ENCODE assay signal across 1 cellular context in the genomic region with DNA sequence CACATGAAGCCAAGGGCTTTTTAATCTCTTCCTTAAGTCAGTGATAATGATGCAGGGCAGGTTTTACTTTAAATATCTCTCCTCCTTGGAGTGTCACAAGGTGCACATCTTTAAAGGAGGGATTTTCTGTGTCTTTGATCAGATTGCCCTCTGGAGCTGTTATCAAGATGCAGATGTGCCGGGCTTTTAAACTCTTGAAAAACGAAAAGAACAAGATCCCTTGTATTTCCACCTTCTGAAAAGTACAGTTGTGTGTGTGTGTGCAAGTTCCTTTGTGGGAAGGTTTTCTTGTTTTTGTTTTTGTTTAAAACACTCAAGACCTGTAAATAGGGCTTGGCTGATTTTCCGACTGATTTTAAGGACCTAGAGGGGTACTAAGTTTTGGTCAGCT.
TF ChIP-seq lines count a peak whose summit lies in the region.

No MANE protein-coding gene starts in this region.

TF ChIP-seq in H1, 55 proteins besides CTCF, POLR2A, EP300 and RAD21:
- TF ChIP-seq CTBP2 (IDR thresholded peaks at IDR 0.05; ENCODE audit: borderline replicate concordance, insufficient read depth, insufficient read length, low read length) = no peak
- TF ChIP-seq ASH2L (IDR thresholded peaks at IDR 0.05; ENCODE audit: low read length) = no peak
- no peak for TF ChIP-seq POLR2AphosphoS5 (IDR thresholded peaks at IDR 0.05; ENCODE audit: low read depth, low read length)
- TF ChIP-seq SIRT6 (IDR thresholded peaks at IDR 0.05; ENCODE audit: low read length) = no peak
- TF ChIP-seq HDAC6 (IDR thresholded peaks at IDR 0.05; ENCODE audit: low read depth, low read length) = no peak
- no peak for TF ChIP-seq TEAD4 (IDR thresholded peaks at IDR 0.05; ENCODE audit: low read depth, low read length)
- no peak for TF ChIP-seq RXRA (IDR thresholded peaks at IDR 0.05; ENCODE audit: insufficient read depth, low read depth, low read length)
- TF ChIP-seq EGR1 (IDR thresholded peaks at IDR 0.05; ENCODE audit: borderline replicate concordance, low read depth, low read length) = no peak
- TF ChIP-seq, protein P1, sequence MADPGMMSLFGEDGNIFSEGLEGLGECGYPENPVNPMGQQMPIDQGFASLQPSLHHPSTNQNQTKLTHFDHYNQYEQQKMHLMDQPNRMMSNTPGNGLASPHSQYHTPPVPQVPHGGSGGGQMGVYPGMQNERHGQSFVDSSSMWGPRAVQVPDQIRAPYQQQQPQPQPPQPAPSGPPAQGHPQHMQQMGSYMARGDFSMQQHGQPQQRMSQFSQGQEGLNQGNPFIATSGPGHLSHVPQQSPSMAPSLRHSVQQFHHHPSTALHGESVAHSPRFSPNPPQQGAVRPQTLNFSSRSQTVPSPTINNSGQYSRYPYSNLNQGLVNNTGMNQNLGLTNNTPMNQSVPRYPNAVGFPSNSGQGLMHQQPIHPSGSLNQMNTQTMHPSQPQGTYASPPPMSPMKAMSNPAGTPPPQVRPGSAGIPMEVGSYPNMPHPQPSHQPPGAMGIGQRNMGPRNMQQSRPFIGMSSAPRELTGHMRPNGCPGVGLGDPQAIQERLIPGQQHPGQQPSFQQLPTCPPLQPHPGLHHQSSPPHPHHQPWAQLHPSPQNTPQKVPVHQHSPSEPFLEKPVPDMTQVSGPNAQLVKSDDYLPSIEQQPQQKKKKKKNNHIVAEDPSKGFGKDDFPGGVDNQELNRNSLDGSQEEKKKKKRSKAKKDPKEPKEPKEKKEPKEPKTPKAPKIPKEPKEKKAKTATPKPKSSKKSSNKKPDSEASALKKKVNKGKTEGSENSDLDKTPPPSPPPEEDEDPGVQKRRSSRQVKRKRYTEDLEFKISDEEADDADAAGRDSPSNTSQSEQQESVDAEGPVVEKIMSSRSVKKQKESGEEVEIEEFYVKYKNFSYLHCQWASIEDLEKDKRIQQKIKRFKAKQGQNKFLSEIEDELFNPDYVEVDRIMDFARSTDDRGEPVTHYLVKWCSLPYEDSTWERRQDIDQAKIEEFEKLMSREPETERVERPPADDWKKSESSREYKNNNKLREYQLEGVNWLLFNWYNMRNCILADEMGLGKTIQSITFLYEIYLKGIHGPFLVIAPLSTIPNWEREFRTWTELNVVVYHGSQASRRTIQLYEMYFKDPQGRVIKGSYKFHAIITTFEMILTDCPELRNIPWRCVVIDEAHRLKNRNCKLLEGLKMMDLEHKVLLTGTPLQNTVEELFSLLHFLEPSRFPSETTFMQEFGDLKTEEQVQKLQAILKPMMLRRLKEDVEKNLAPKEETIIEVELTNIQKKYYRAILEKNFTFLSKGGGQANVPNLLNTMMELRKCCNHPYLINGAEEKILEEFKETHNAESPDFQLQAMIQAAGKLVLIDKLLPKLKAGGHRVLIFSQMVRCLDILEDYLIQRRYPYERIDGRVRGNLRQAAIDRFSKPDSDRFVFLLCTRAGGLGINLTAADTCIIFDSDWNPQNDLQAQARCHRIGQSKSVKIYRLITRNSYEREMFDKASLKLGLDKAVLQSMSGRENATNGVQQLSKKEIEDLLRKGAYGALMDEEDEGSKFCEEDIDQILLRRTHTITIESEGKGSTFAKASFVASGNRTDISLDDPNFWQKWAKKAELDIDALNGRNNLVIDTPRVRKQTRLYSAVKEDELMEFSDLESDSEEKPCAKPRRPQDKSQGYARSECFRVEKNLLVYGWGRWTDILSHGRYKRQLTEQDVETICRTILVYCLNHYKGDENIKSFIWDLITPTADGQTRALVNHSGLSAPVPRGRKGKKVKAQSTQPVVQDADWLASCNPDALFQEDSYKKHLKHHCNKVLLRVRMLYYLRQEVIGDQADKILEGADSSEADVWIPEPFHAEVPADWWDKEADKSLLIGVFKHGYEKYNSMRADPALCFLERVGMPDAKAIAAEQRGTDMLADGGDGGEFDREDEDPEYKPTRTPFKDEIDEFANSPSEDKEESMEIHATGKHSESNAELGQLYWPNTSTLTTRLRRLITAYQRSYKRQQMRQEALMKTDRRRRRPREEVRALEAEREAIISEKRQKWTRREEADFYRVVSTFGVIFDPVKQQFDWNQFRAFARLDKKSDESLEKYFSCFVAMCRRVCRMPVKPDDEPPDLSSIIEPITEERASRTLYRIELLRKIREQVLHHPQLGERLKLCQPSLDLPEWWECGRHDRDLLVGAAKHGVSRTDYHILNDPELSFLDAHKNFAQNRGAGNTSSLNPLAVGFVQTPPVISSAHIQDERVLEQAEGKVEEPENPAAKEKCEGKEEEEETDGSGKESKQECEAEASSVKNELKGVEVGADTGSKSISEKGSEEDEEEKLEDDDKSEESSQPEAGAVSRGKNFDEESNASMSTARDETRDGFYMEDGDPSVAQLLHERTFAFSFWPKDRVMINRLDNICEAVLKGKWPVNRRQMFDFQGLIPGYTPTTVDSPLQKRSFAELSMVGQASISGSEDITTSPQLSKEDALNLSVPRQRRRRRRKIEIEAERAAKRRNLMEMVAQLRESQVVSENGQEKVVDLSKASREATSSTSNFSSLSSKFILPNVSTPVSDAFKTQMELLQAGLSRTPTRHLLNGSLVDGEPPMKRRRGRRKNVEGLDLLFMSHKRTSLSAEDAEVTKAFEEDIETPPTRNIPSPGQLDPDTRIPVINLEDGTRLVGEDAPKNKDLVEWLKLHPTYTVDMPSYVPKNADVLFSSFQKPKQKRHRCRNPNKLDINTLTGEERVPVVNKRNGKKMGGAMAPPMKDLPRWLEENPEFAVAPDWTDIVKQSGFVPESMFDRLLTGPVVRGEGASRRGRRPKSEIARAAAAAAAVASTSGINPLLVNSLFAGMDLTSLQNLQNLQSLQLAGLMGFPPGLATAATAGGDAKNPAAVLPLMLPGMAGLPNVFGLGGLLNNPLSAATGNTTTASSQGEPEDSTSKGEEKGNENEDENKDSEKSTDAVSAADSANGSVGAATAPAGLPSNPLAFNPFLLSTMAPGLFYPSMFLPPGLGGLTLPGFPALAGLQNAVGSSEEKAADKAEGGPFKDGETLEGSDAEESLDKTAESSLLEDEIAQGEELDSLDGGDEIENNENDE (IDR thresholded peaks at IDR 0.05; ENCODE audit: insufficient replicate concordance, low read length) = no peak
- TF ChIP-seq, protein P2, sequence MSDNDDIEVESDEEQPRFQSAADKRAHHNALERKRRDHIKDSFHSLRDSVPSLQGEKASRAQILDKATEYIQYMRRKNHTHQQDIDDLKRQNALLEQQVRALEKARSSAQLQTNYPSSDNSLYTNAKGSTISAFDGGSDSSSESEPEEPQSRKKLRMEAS (IDR thresholded peaks at IDR 0.05) = no peak
- no peak for TF ChIP-seq CBX5 (IDR thresholded peaks at IDR 0.05; ENCODE audit: low read depth, low read length)
- TF ChIP-seq RBBP5 (IDR thresholded peaks at IDR 0.05; ENCODE audit: borderline replicate concordance, low read depth, low read length) = no peak
- TF ChIP-seq SP4 (IDR thresholded peaks at IDR 0.05; ENCODE audit: low read length) = no peak
- TF ChIP-seq KDM4A (IDR thresholded peaks at IDR 0.05; ENCODE audit: low read depth, low read length, severe bottlenecking) = no peak
